ENCODE assay signal across 8 cellular contexts in genomic region chr7:23462846-23463245, GRCh38. TPM values are rescaled to one million over a fixed set of nuclear protein-coding genes. Genes with fewer than 3 reads are reported as not detected.
DNase-seq lines count a peak whose midpoint lies in the region; ATAC-seq and TF ChIP-seq lines count a peak whose summit lies in the region.

No MANE protein-coding gene starts in this region.

- H3K4me3 ChIP-seq in BLaER1 = no peak overlapping the region
- no peak overlapping the region for H3K4me3 ChIP-seq in astrocyte of the spinal cord (ENCODE audit: low read depth, low read length)
- H3K4me3 ChIP-seq in right lobe of liver = no peak overlapping the region

- in situ Hi-C loops in astrocyte of the spinal cord (cut with HindIII; ENCODE audit: low sequenced_read_pairs) = no loop called here

- no peaks in the 10 kb centered on the region for H3K36me3 ChIP-seq in BLaER1
- no peaks in the 10 kb centered on the region for H3K36me3 ChIP-seq in right lobe of liver

- peak; percentile 51 for TF ChIP-seq CTCF in astrocyte of the spinal cord (IDR thresholded peaks at IDR 0.05; ENCODE audit: low read depth, low read length)
- TF ChIP-seq CTCF in right lobe of liver (IDR thresholded peaks at IDR 0.05) = peak in 3 of 4 donors; percentile 28 to 34 (median 29)

- intact Hi-C loops in right lobe of liver (cut with DNase I) = no loop called here

- peaks cover 25% of the 10 kb centered on the region for H4K20me1 ChIP-seq in BLaER1

- H3K9ac ChIP-seq in BLaER1 = no peak overlapping the region

- H3K9me3 ChIP-seq in BLaER1 (no peaks in the 10 kb centered on the region), right lobe of liver (no peaks in the 10 kb centered on the region)

- TF ChIP-seq POLR2A in right lobe of liver (IDR thresholded peaks at IDR 0.05) = no peak

- ATAC-seq in right lobe of liver = peak; percentile 50 to 78 (median 58)
- ATAC-seq in HG03432 (IDR thresholded peaks at IDR 0.05; ENCODE audit: unreplicated experiment) = no peak

- H3K27me3 ChIP-seq in BLaER1 (peaks cover 39% of the 10 kb centered on the region), right lobe of liver (peaks cover 0 to 29% of the 10 kb centered on the region in 2 donors)

- peaks cover 20% of the 10 kb centered on the region for H3K4me1 ChIP-seq in BLaER1
- H3K4me1 ChIP-seq in right lobe of liver = no peaks in the 10 kb centered on the region

- peak overlapping the region; percentile 73 for H3K4me2 ChIP-seq in BLaER1

- WGBS in right lobe of liver (ENCODE audit: insufficient coverage, low coverage, low lambda C conversion rate, missing lambda C conversion rate) = 31% methylated on average over 2 of the region's 2 CpGs

- peak; percentile 48 for DNase-seq in HT-29 (ENCODE audit: low spot score)
- DNase-seq in astrocyte of the spinal cord (ENCODE audit: low read depth, low spot score) = peak; percentile 62
- DNase-seq in right lobe of liver = no peak
- no peak for DNase-seq in central memory CD4-positive, alpha-beta T cell
- DNase-seq in 8988T = no peak
- DNase-seq in NCI-H1092 treated with DMSO at 0.1 percent for 48 hours (lab: John Stamatoyannopoulos, UW) = no peak

- H3K27ac ChIP-seq in BLaER1 = no peak overlapping the region
- H3K27ac ChIP-seq in right lobe of liver = no peak overlapping the region

RNA-seq across cellular contexts. Expression of gene IGF2BP3, which starts 7.4 kb away (rescaled TPM):
- total RNA-seq in HT-29 (2014; rRNA removed; shearing (Covaris generic)) = 30.0 and 44.0 TPM in 2 replicates
- under 1 TPM in 5 of 6 experiments, not detected in 1; 0.12 to 0.64 (median 0.19) TPM for total RNA-seq in right lobe of liver

Comparison
In these comparisons a context has a peak if more than half of its experiments do, and no peak if none do; other contexts are left out.
1. DNase-seq: peak in HT-29 (single experiment) and astrocyte of the spinal cord (single experiment); none in right lobe of liver (0 of 3), central memory CD4-positive, alpha-beta T cell (single experiment), 8988T (single experiment) and NCI-H1092 treated with DMSO at 0.1 percent for 48 hours (single experiment).
2. RNA of gene IGF2BP3, which starts 7.4 kb away (total RNA-seq): 30.0 to 44.0 TPM in HT-29; 0.12 to 0.64 TPM in right lobe of liver; every median in the first group is over 10 times any median in the second.